Comparison of ENCODE assay signal across 7 cellular contexts in genomic region chr17:31582151-31582907, GRCh38.
DNase-seq lines count a peak whose midpoint lies in the region; ATAC-seq lines count a peak whose summit lies in the region.

No MANE protein-coding gene starts in this region.

- peak; percentile 78 for DNase-seq in GM23248
- DNase-seq in activated naive CD8-positive, alpha-beta T cell treated with anti-CD3 and anti-CD28 coated beads for 36 hours = peak; percentile 12
- peak; percentile 44 to 55 for DNase-seq in left colon
- DNase-seq in CD4-positive, alpha-beta memory T cell = no peak
- DNase-seq in central memory CD4-positive, alpha-beta T cell = no peak
- no peak for DNase-seq in COLO668 (lab: John Stamatoyannopoulos, UW; ENCODE audit: unreplicated experiment)

- H3K79me2 ChIP-seq in GM23248 (ENCODE audit: insufficient read depth) = peaks cover 87% of the 10 kb centered on the region

- no peak overlapping the region for H3K27ac Mint-ChIP-seq in activated naive CD8-positive, alpha-beta T cell treated with anti-CD3 and anti-CD28 coated beads for 36 hours
- H3K27ac Mint-ChIP-seq in CD4-positive, alpha-beta memory T cell = peak overlapping the region in 1 of 7 donors; percentile 6

- H3K9me3 Mint-ChIP-seq in activated naive CD8-positive, alpha-beta T cell treated with anti-CD3 and anti-CD28 coated beads for 36 hours = no peaks in the 10 kb centered on the region
- H3K9me3 Mint-ChIP-seq in CD4-positive, alpha-beta memory T cell = no peaks in the 10 kb centered on the region

- CTCF ChIA-PET in CD4-positive, alpha-beta memory T cell (lab: Charles Lee; ENCODE audit: partially characterized antibody) = no interaction called here

- intact Hi-C loops in left colon (cut with DNase I, micrococcal nuclease) = no loop called here
- intact Hi-C loops in CD4-positive, alpha-beta memory T cell (cut with micrococcal nuclease) = no loop called here

- H3K4me3 Mint-ChIP-seq in activated naive CD8-positive, alpha-beta T cell treated with anti-CD3 and anti-CD28 coated beads for 36 hours = no peak overlapping the region
- H3K4me3 Mint-ChIP-seq in CD4-positive, alpha-beta memory T cell = no peak overlapping the region

- peaks cover 49% of the 10 kb centered on the region; the same call in 1 of the 2 replicates for H3K36me3 ChIP-seq in GM23248 (ENCODE audit: low read depth)
- H3K36me3 ChIP-seq in CD4-positive, alpha-beta memory T cell (ENCODE audit: insufficient read depth, low read length) = no peaks in the 10 kb centered on the region

- POLR2A ChIA-PET in CD4-positive, alpha-beta memory T cell (lab: Charles Lee; ENCODE audit: partially characterized antibody) = interaction anchor here (0.8 kb wide), 1 partner anchor 8 kb away, joined by 3 read pairs; no protein-coding TSS in a partner anchor

- ATAC-seq in left colon = peak; percentile 31

- peak overlapping the region; percentile 65 for H3K9ac ChIP-seq in GM23248

- H3K4me2 ChIP-seq in GM23248 (ENCODE audit: unreplicated experiment) = peak overlapping the region; percentile 38

- H3K27ac ChIP-seq in GM23248 = peak overlapping the region; percentile 90
- peak overlapping the region; percentile 31 for H3K27ac ChIP-seq in temporal lobe (ENCODE audit: low read depth, low read length)
- no peak overlapping the region for H3K27ac ChIP-seq in CD4-positive, alpha-beta memory T cell (ENCODE audit: low read depth, low read length)

- WGBS in GM23248 (ENCODE audit: low coverage in 1 of 2, low lambda C conversion rate in 2 of 2, missing lambda C conversion rate in 2 of 2), 2 experiments = 32 to 34% methylated on average over 8 of the region's 8 CpGs

- H2AFZ ChIP-seq in GM23248 = no peak overlapping the region

- H3K36me3 Mint-ChIP-seq in activated naive CD8-positive, alpha-beta T cell treated with anti-CD3 and anti-CD28 coated beads for 36 hours = no peaks in the 10 kb centered on the region
- no peaks in the 10 kb centered on the region for H3K36me3 Mint-ChIP-seq in CD4-positive, alpha-beta memory T cell

- no peaks in the 10 kb centered on the region for H3K27me3 Mint-ChIP-seq in activated naive CD8-positive, alpha-beta T cell treated with anti-CD3 and anti-CD28 coated beads for 36 hours
- peaks cover 0 to 4% of the 10 kb centered on the region in 2 donors for H3K27me3 Mint-ChIP-seq in CD4-positive, alpha-beta memory T cell

- no peaks in the 10 kb centered on the region for H3K27me3 ChIP-seq in GM23248 (replicated peaks; ENCODE audit: insufficient read depth)
- no peaks in the 10 kb centered on the region for H3K27me3 ChIP-seq in CD4-positive, alpha-beta memory T cell (ENCODE audit: insufficient read depth, low read length)

- H3K4me1 Mint-ChIP-seq in activated naive CD8-positive, alpha-beta T cell treated with anti-CD3 and anti-CD28 coated beads for 36 hours = peaks cover 12% of the 10 kb centered on the region
- peaks cover 0 to 5% (median 0%) of the 10 kb centered on the region in 4 donors for H3K4me1 Mint-ChIP-seq in CD4-positive, alpha-beta memory T cell

- H3K9me3 ChIP-seq in GM23248 (ENCODE audit: low read depth) = no peaks in the 10 kb centered on the region
- H3K9me3 ChIP-seq in CD4-positive, alpha-beta memory T cell (ENCODE audit: control insufficient read depth in 1 of 2, low read length in 2 of 2) = no peaks in the 10 kb centered on the region

- H3K4me3 ChIP-seq in GM23248 = no peak overlapping the region
- H3K4me3 ChIP-seq in CD4-positive, alpha-beta memory T cell (ENCODE audit: low read length in 2 of 2) = no peak overlapping the region

- in situ Hi-C loops in GM23248 (cut with MboI) = no loop called here

- H3F3A ChIP-seq in GM23248 (ENCODE audit: insufficient read depth) = peaks cover 92% of the 10 kb centered on the region

- no peaks in the 10 kb centered on the region for H3K9me2 ChIP-seq in GM23248 (ENCODE audit: insufficient read depth)

- H4K20me1 ChIP-seq in GM23248 (ENCODE audit: insufficient read depth) = no peaks in the 10 kb centered on the region

- H3K4me1 ChIP-seq in GM23248 (ENCODE audit: insufficient read depth) = peaks cover 64% of the 10 kb centered on the region
- H3K4me1 ChIP-seq in CD4-positive, alpha-beta memory T cell (ENCODE audit: insufficient read depth, low read length) = no peaks in the 10 kb centered on the region

Comparison
In these comparisons a context has a peak if more than half of its experiments do, and no peak if none do; other contexts are left out.
1. DNase-seq: peak in GM23248 (single experiment), activated naive CD8-positive, alpha-beta T cell treated with anti-CD3 and anti-CD28 coated beads for 36 hours (single experiment) and left colon (2 of 2); none in CD4-positive, alpha-beta memory T cell (0 of 5), central memory CD4-positive, alpha-beta T cell (single experiment) and COLO668 (single experiment).